ENCODE assay signal across 33 cellular contexts in genomic region chr10:12846718-12847117, GRCh38.
A peak's percentile ranks its signal among the peaks of the same experiment; 100 is the strongest.
DNase-seq lines count a peak whose midpoint lies in the region; ATAC-seq and TF ChIP-seq lines count a peak whose summit lies in the region.
"Had no signal": no experiment of that assay in that cellular context is flagged by ENCODE, and none has a peak within 500 bp of the region (broad histone marks: within the 10 kb centered on the region; RNA-seq: fewer than 3 reads in every experiment).

No MANE protein-coding gene starts in this region.

- no peak overlapping the region for H3K4me3 ChIP-seq in GM23338
- H3K4me3 ChIP-seq in OCI-LY7 (ENCODE audit: low read depth, low read length, poor library complexity, severe bottlenecking) = no peak overlapping the region
- no peak overlapping the region for H3K4me3 ChIP-seq in fibroblast of lung (replicated peaks in 1 of 4; ENCODE audit: control extremely low read depth in 1 of 4, insufficient read depth in 1 of 4, low read depth in 3 of 4, low read length in 4 of 4)
- H3K4me3 ChIP-seq: BLaER1, gastroesophageal sphincter, GM12878, right lobe of liver, transverse colon had no signal

- H3K27me3 ChIP-seq in GM23338 (ENCODE audit: insufficient read depth) (no peaks in the 10 kb centered on the region), fibroblast of lung (ENCODE audit: control insufficient read depth, insufficient read depth, low read length) (peaks cover 2% of the 10 kb centered on the region)
- H3K27me3 ChIP-seq: BLaER1, gastroesophageal sphincter, right lobe of liver, transverse colon had no signal

- H3K27ac Mint-ChIP-seq in GM23338 = no peak overlapping the region
- H3K27ac Mint-ChIP-seq in activated T-helper 2 cell treated with anti-CD3 and anti-CD28 coated beads, Interferon-gamma antibody, Interleukin-2, Interleukin-4, amounts not matched to agents 10 μg/mL and 5 μg/mL and 100 μg/mL, durations not matched to agents 14 hours and 24 hours and 36 hours = no peak overlapping the region
- H3K27ac Mint-ChIP-seq: activated B cell treated with CpG ODN at 0.5 μM for 24 hours; activated CD4-positive, alpha-beta T cell treated with anti-CD3 and anti-CD28 coated beads, Interleukin-2, amount 10 ng/mL, durations not matched to agents 7 days and 5 days; activated naive CD8-positive, alpha-beta T cell; endodermal cell; memory B cell; T-cell had no signal

- H3K27me3 Mint-ChIP-seq in GM23338 (ENCODE audit: insufficient read depth, low read depth, poor library complexity) = peaks cover 4% of the 10 kb centered on the region
- H3K27me3 Mint-ChIP-seq in activated T-helper 2 cell treated with anti-CD3 and anti-CD28 coated beads, Interferon-gamma antibody, Interleukin-2, Interleukin-4, amounts not matched to agents 10 μg/mL and 5 μg/mL and 100 μg/mL, durations not matched to agents 14 hours and 24 hours and 36 hours (ENCODE audit: low read depth) = peaks cover 1% of the 10 kb centered on the region

- H3K9ac ChIP-seq in fibroblast of lung (ENCODE audit: insufficient read depth, low read length) = no peak overlapping the region
- H3K9ac ChIP-seq: BLaER1 had no signal

- DNase-seq in GM23338 (ENCODE audit: low spot score) (no peak), OCI-LY7 (ENCODE audit: low spot score) (no peak), fibroblast of lung (ENCODE audit: low read depth in 2 of 2) (peak; percentile 13 to 31), omental fat pad (ENCODE audit: low spot score) (no peak), DMS79 treated with DMSO at 0.1 percent for 48 hours (lab: John Stamatoyannopoulos, UW) (no peak), NCI-H2171 treated with DMSO at 0.1 percent for 48 hours (lab: John Stamatoyannopoulos, UW) (no peak)
- no peak for DNase-seq in activated T-helper 2 cell treated with anti-CD3 and anti-CD28 coated beads, Interferon-gamma antibody, Interleukin-2, Interleukin-4, amounts not matched to agents 10 μg/mL and 5 μg/mL and 100 μg/mL, durations not matched to agents 14 hours and 24 hours and 36 hours (ENCODE audit: low spot score)
- DNase-seq: activated B cell treated with CpG ODN at 0.5 μM for 24 hours; activated CD4-positive, alpha-beta T cell treated with anti-CD3 and anti-CD28 coated beads, Interleukin-2, amount 10 ng/mL, durations not matched to agents 7 days and 5 days; activated effector memory CD4-positive, alpha-beta T cell treated with Interleukin-2 at 50 U/mL for 16 hours; anterior cingulate cortex; dermis blood vessel endothelial cell; DMS 273 treated with DMSO at 0.1 percent for 48 hours; endodermal cell; H7; hypothalamus; left colon; NCI-H146; NCI-H446 treated with DMSO at 0.1 percent for 48 hours; NCI-H774; posterior cingulate gyrus; right lobe of liver; stimulated activated CD4-positive, alpha-beta T cell treated with anti-CD3 and anti-CD28 coated beads, Interleukin-4, amount 100 ng/mL, for 4 hours; T-cell; transverse colon had no signal

- H3K4me1 ChIP-seq in GM23338 (ENCODE audit: insufficient read depth) (no peaks in the 10 kb centered on the region), OCI-LY7 (ENCODE audit: insufficient read depth, low read length, poor library complexity, severe bottlenecking) (no peaks in the 10 kb centered on the region), fibroblast of lung (ENCODE audit: control insufficient read depth, extremely low read depth, insufficient read depth, low read length) (peaks cover 4% of the 10 kb centered on the region)

- H3K27ac ChIP-seq in GM23338 (ENCODE audit: low read depth) (no peak overlapping the region), OCI-LY7 (ENCODE audit: low read depth, low read length, poor library complexity, severe bottlenecking) (no peak overlapping the region), fibroblast of lung (ENCODE audit: insufficient read depth, low read length) (no peak overlapping the region)
- H3K27ac ChIP-seq: BLaER1, gastroesophageal sphincter, right lobe of liver, transverse colon had no signal

- no peak overlapping the region for H3K4me3 Mint-ChIP-seq in GM23338
- no peak overlapping the region for H3K4me3 Mint-ChIP-seq in activated T-helper 2 cell treated with anti-CD3 and anti-CD28 coated beads, Interferon-gamma antibody, Interleukin-2, Interleukin-4, amounts not matched to agents 10 μg/mL and 5 μg/mL and 100 μg/mL, durations not matched to agents 14 hours and 24 hours and 36 hours (ENCODE audit: low read depth)
- H3K4me3 Mint-ChIP-seq: activated B cell treated with CpG ODN at 0.5 μM for 24 hours; activated CD4-positive, alpha-beta T cell treated with anti-CD3 and anti-CD28 coated beads, Interleukin-2, amount 10 ng/mL, durations not matched to agents 7 days and 5 days; activated naive CD8-positive, alpha-beta T cell; central memory CD8-positive, alpha-beta T cell; endodermal cell; IgD-negative memory B cell; memory B cell; T-cell had no signal

- no peaks in the 10 kb centered on the region for H3K36me3 Mint-ChIP-seq in GM23338 (ENCODE audit: low read depth)
- H3K36me3 Mint-ChIP-seq in activated T-helper 2 cell treated with anti-CD3 and anti-CD28 coated beads, Interferon-gamma antibody, Interleukin-2, Interleukin-4, amounts not matched to agents 10 μg/mL and 5 μg/mL and 100 μg/mL, durations not matched to agents 14 hours and 24 hours and 36 hours (ENCODE audit: low read depth) = no peaks in the 10 kb centered on the region
- H3K36me3 Mint-ChIP-seq: IgD-negative memory B cell, memory B cell, T-cell had no signal

- CTCF ChIA-PET in OCI-LY7 (lab: Charles Lee; ENCODE audit: unreplicated experiment) = no interaction called here

- no peak for ATAC-seq in GM23338
- peak; percentile 31 for ATAC-seq in omental fat pad (ENCODE audit: low FRiP score)
- ATAC-seq in HG02588 (IDR thresholded peaks at IDR 0.05; ENCODE audit: unreplicated experiment) = no peak
- ATAC-seq: gastroesophageal sphincter, left colon, right lobe of liver, T-cell had no signal

- intact Hi-C loops in OCI-LY7 (cut with micrococcal nuclease; ENCODE audit: unreplicated experiment) = no loop called here
- intact Hi-C loops in activated T-helper 2 cell treated with anti-CD3 and anti-CD28 coated beads, Interferon-gamma antibody, Interleukin-2, Interleukin-4, amounts not matched to agents 10 μg/mL and 5 μg/mL and 100 μg/mL, durations not matched to agents 14 hours and 24 hours and 36 hours (cut with micrococcal nuclease) = no loop called here

- no peaks in the 10 kb centered on the region for H3K9me3 Mint-ChIP-seq in GM23338
- H3K9me3 Mint-ChIP-seq in activated T-helper 2 cell treated with anti-CD3 and anti-CD28 coated beads, Interferon-gamma antibody, Interleukin-2, Interleukin-4, amounts not matched to agents 10 μg/mL and 5 μg/mL and 100 μg/mL, durations not matched to agents 14 hours and 24 hours and 36 hours = no peaks in the 10 kb centered on the region
- H3K9me3 Mint-ChIP-seq: activated CD4-positive, alpha-beta T cell treated with anti-CD3 and anti-CD28 coated beads, Interleukin-2, amount 10 ng/mL, durations not matched to agents 7 days and 5 days; central memory CD8-positive, alpha-beta T cell; memory B cell had no signal

- peak overlapping the region; percentile 98; the same call in 1 of the 2 replicates for H2AFZ ChIP-seq in GM23338
- H2AFZ ChIP-seq in OCI-LY7 (ENCODE audit: low read length) = peak overlapping the region; percentile 17; the same call in 1 of the 2 replicates
- H2AFZ ChIP-seq in fibroblast of lung (ENCODE audit: low read length) = no peak overlapping the region

- H3F3A ChIP-seq in GM23338 (replicated peaks; ENCODE audit: low read depth) = no peaks in the 10 kb centered on the region

- H3K4me2 ChIP-seq in GM23338 (no peak overlapping the region), OCI-LY7 (ENCODE audit: low read length) (no peak overlapping the region), fibroblast of lung (ENCODE audit: extremely low read depth, insufficient read depth, low read length) (no peak overlapping the region)

- H3K79me2 ChIP-seq in GM23338 (replicated peaks; ENCODE audit: insufficient read depth) (no peaks in the 10 kb centered on the region), OCI-LY7 (ENCODE audit: insufficient read depth, low read depth, low read length) (no peaks in the 10 kb centered on the region), fibroblast of lung (ENCODE audit: control insufficient read depth, insufficient read depth, low read length) (no peaks in the 10 kb centered on the region)

- H3K9me2 ChIP-seq in GM23338 (ENCODE audit: insufficient read depth) = no peaks in the 10 kb centered on the region
- H3K9me2 ChIP-seq in OCI-LY7 (ENCODE audit: insufficient read depth, low read length) = no peaks in the 10 kb centered on the region

- no peaks in the 10 kb centered on the region for H3K36me3 ChIP-seq in GM23338 (ENCODE audit: insufficient read depth)
- no peaks in the 10 kb centered on the region for H3K36me3 ChIP-seq in OCI-LY7 (ENCODE audit: insufficient read depth, low read length)
- no peaks in the 10 kb centered on the region for H3K36me3 ChIP-seq in fibroblast of lung (ENCODE audit: control insufficient read depth, insufficient read depth, low read length)
- H3K36me3 ChIP-seq: BLaER1, gastroesophageal sphincter, right lobe of liver, transverse colon had no signal

- H4K20me1 ChIP-seq in GM23338 (replicated peaks; ENCODE audit: insufficient read depth) (no peaks in the 10 kb centered on the region), OCI-LY7 (ENCODE audit: insufficient read depth, low read length) (no peaks in the 10 kb centered on the region), fibroblast of lung (ENCODE audit: control insufficient read depth, extremely low read depth, insufficient read depth, low read length) (no peaks in the 10 kb centered on the region)
- H4K20me1 ChIP-seq: BLaER1 had no signal

- BruUV-seq in OCI-LY7 (replicated peaks; lab: Mats Ljungman, UMichigan) = no TSS peak

- TF ChIP-seq CTCF in GM23338 (conservative IDR thresholded peaks at IDR 0.05; ENCODE audit: low read depth in 2 of 2) = no peak
- no peak for TF ChIP-seq CTCF in OCI-LY7 (conservative IDR thresholded peaks at IDR 0.05; ENCODE audit: low read length)
- no peak for TF ChIP-seq CTCF in fibroblast of lung (conservative IDR thresholded peaks at IDR 0.05 in 1 of 2, IDR thresholded peaks at IDR 0.05 in 1 of 2; ENCODE audit: low read depth in 1 of 2, low read length in 2 of 2)
- no peak for TF ChIP-seq CTCF in omental fat pad (IDR thresholded peaks at IDR 0.05)

- H3K9me3 ChIP-seq in OCI-LY7 (ENCODE audit: low read length) (no peaks in the 10 kb centered on the region), fibroblast of lung (ENCODE audit: control insufficient read depth, insufficient read depth, low read depth, low read length) (no peaks in the 10 kb centered on the region)
- H3K9me3 ChIP-seq: gastroesophageal sphincter, right lobe of liver, transverse colon had no signal

- H3K4me1 Mint-ChIP-seq in GM23338 = no peaks in the 10 kb centered on the region; the same call in 2 of the 3 replicates
- peaks cover 5% of the 10 kb centered on the region for H3K4me1 Mint-ChIP-seq in activated T-helper 2 cell treated with anti-CD3 and anti-CD28 coated beads, Interferon-gamma antibody, Interleukin-2, Interleukin-4, amounts not matched to agents 10 μg/mL and 5 μg/mL and 100 μg/mL, durations not matched to agents 14 hours and 24 hours and 36 hours (ENCODE audit: low read depth)
- H3K4me1 Mint-ChIP-seq: activated CD4-positive, alpha-beta T cell treated with anti-CD3 and anti-CD28 coated beads, Interleukin-2, amount 10 ng/mL, durations not matched to agents 7 days and 5 days; memory B cell had no signal

- POLR2A ChIA-PET in OCI-LY7 (lab: Charles Lee) = no interaction called here

TF ChIP-seq in GM23338, 12 proteins besides CTCF, POLR2A, EP300 and RAD21 (continues in another document):
- TF ChIP-seq POLR2AphosphoS5 (IDR thresholded peaks at IDR 0.05; ENCODE audit: low read depth) = no peak

Comparison
In these comparisons a context has a peak if more than half of its experiments do, and no peak if none do; other contexts are left out.
1. DNase-seq: peak in fibroblast of lung (2 of 2); none in GM23338 (single experiment), OCI-LY7 (single experiment), omental fat pad (single experiment), DMS79 treated with DMSO at 0.1 percent for 48 hours (single experiment), NCI-H2171 treated with DMSO at 0.1 percent for 48 hours (single experiment) and activated T-helper 2 cell treated with anti-CD3 and anti-CD28 coated beads, Interferon-gamma antibody, Interleukin-2, Interleukin-4, amounts not matched to agents 10 μg/mL and 5 μg/mL and 100 μg/mL, durations not matched to agents 14 hours and 24 hours and 36 hours (single experiment).